ENCODE assay signal across 12 cellular contexts in genomic region chr11:78318733-78319132, GRCh38.
DNase-seq lines count a peak whose midpoint lies in the region; ATAC-seq and TF ChIP-seq lines count a peak whose summit lies in the region.
"Had no signal": no experiment of that assay in that cellular context is flagged by ENCODE, and none has a peak within 500 bp of the region (broad histone marks: within the 10 kb centered on the region; RNA-seq: fewer than 3 reads in every experiment).

No MANE protein-coding gene starts in this region.

- DNase-seq in heart right ventricle (no peak), right atrium auricular region (ENCODE audit: low spot score) (no peak), coronary artery (ENCODE audit: low spot score) (no peak), progenitor cell of endocrine pancreas (ENCODE audit: low spot score, unreplicated experiment) (no peak), activated gamma-delta T cell treated with Interleukin-2 at 50 U/mL for 16 hours (no peak)
- DNase-seq in activated T-cell treated with anti-CD3 and anti-CD28 coated beads, Interleukin-2, amount 50 U/mL, for 72 hours = no peak
- DNase-seq: NCI-H1105; stimulated activated CD4-positive, alpha-beta T cell treated with anti-CD3 and anti-CD28 coated beads, Interleukin-4, amount 100 ng/mL, for 1 hour; thyroid gland had no signal

- H3K27ac ChIP-seq in heart right ventricle = peak overlapping the region in 6 of 10 donors; percentile 8 to 44 (median 36)
- H3K27ac ChIP-seq in right atrium auricular region = peak overlapping the region in 1 of 2 donors; percentile 30
- H3K27ac ChIP-seq in coronary artery = peak overlapping the region; percentile 12 to 42
- H3K27ac ChIP-seq in urinary bladder (ENCODE audit: low read depth) = peak overlapping the region; percentile 44
- H3K27ac ChIP-seq: cardiac muscle cell, thyroid gland had no signal

- peak in 4 of 8 donors; percentile 19 to 30 (median 26) for ATAC-seq in heart right ventricle
- ATAC-seq in activated T-cell treated with anti-CD3 and anti-CD28 coated beads, Interleukin-2, amount 50 U/mL, for 72 hours (replicated peaks in 1 of 2) = no peak

- H3K27me3 ChIP-seq in heart right ventricle (no peaks in the 10 kb centered on the region), right atrium auricular region (no peaks in the 10 kb centered on the region)
- H3K27me3 ChIP-seq: cardiac muscle cell, thyroid gland had no signal

- H3K4me3 Mint-ChIP-seq in nephron (peak overlapping the region in 2 of 3 experiments; percentile 10 to 62), progenitor cell of endocrine pancreas (ENCODE audit: low read depth) (no peak overlapping the region)
- H3K4me3 Mint-ChIP-seq in activated T-cell treated with anti-CD3 and anti-CD28 coated beads, Interleukin-2, amount 50 U/mL, for 72 hours = no peak overlapping the region

- TF ChIP-seq CTCF in heart right ventricle (IDR thresholded peaks at IDR 0.05) (no peak), right atrium auricular region (IDR thresholded peaks at IDR 0.05) (no peak), coronary artery (IDR thresholded peaks at IDR 0.05) (no peak), nephron (IDR thresholded peaks at IDR 0.05; ENCODE audit: unreplicated experiment in 3 of 3) (no peak), progenitor cell of endocrine pancreas (IDR thresholded peaks at IDR 0.05; ENCODE audit: unreplicated experiment) (no peak)

- H3K27me3 Mint-ChIP-seq in nephron (ENCODE audit: low read depth) (no peaks in the 10 kb centered on the region), progenitor cell of endocrine pancreas (no peaks in the 10 kb centered on the region)
- H3K27me3 Mint-ChIP-seq in activated T-cell treated with anti-CD3 and anti-CD28 coated beads, Interleukin-2, amount 50 U/mL, for 72 hours (ENCODE audit: low read depth) = no peaks in the 10 kb centered on the region

- H3K4me1 Mint-ChIP-seq in nephron = peaks cover 65% of the 10 kb centered on the region
- peaks cover 1% of the 10 kb centered on the region for H3K4me1 Mint-ChIP-seq in progenitor cell of endocrine pancreas (ENCODE audit: low read depth)
- H3K4me1 Mint-ChIP-seq in activated T-cell treated with anti-CD3 and anti-CD28 coated beads, Interleukin-2, amount 50 U/mL, for 72 hours (ENCODE audit: low read depth) = peaks cover 71% of the 10 kb centered on the region

- 48 to 54% methylated on average over 5 of the region's 5 CpGs for WGBS in heart right ventricle, 2 donors
- WGBS in urinary bladder = 43% methylated on average over 5 of the region's 5 CpGs

- H3K9me3 ChIP-seq in heart right ventricle (no peaks in the 10 kb centered on the region), right atrium auricular region (no peaks in the 10 kb centered on the region)
- H3K9me3 ChIP-seq: thyroid gland had no signal

- H3K4me1 ChIP-seq in heart right ventricle = peaks cover 19 to 53% (median 48%) of the 10 kb centered on the region in 9 donors
- peaks cover 0 to 50% of the 10 kb centered on the region in 2 donors for H3K4me1 ChIP-seq in right atrium auricular region
- peaks cover under 1% of the 10 kb centered on the region for H3K4me1 ChIP-seq in urinary bladder (ENCODE audit: insufficient read depth)

- no peaks in the 10 kb centered on the region for H3K36me3 Mint-ChIP-seq in nephron (ENCODE audit: low read depth)
- H3K36me3 Mint-ChIP-seq in progenitor cell of endocrine pancreas (ENCODE audit: insufficient read depth) = peaks cover 6% of the 10 kb centered on the region
- peaks cover 0 to 5% of the 10 kb centered on the region in 2 donors for H3K36me3 Mint-ChIP-seq in activated T-cell treated with anti-CD3 and anti-CD28 coated beads, Interleukin-2, amount 50 U/mL, for 72 hours (ENCODE audit: insufficient read depth in 2 of 2)

- intact Hi-C loops in heart right ventricle (cut with DNase I) = loop anchor here in 3 of 10 donors (5.0 to 10.0 kb wide), 2 partner anchors 96 to 99 kb away; partner anchors contain the start of gene GAB2 (in 3 of the 3)

- H3K9me3 Mint-ChIP-seq in nephron (peaks cover 7% of the 10 kb centered on the region), progenitor cell of endocrine pancreas (ENCODE audit: low read depth) (peaks cover 5% of the 10 kb centered on the region)
- H3K9me3 Mint-ChIP-seq in activated T-cell treated with anti-CD3 and anti-CD28 coated beads, Interleukin-2, amount 50 U/mL, for 72 hours = no peaks in the 10 kb centered on the region

- H3K36me3 ChIP-seq in heart right ventricle (no peaks in the 10 kb centered on the region), right atrium auricular region (no peaks in the 10 kb centered on the region), urinary bladder (ENCODE audit: insufficient read depth) (no peaks in the 10 kb centered on the region)
- H3K36me3 ChIP-seq: cardiac muscle cell, thyroid gland had no signal

- H3K4me3 ChIP-seq in heart right ventricle (no peak overlapping the region), right atrium auricular region (no peak overlapping the region), coronary artery (no peak overlapping the region), urinary bladder (ENCODE audit: low read depth, low read length) (no peak overlapping the region)
- H3K4me3 ChIP-seq: cardiac muscle cell, thyroid gland had no signal

- H3K27ac Mint-ChIP-seq in nephron (peak overlapping the region; percentile 68 to 92 (median 81)), progenitor cell of endocrine pancreas (no peak overlapping the region)
- no peak overlapping the region for H3K27ac Mint-ChIP-seq in activated T-cell treated with anti-CD3 and anti-CD28 coated beads, Interleukin-2, amount 50 U/mL, for 72 hours

Comparison
In these comparisons a context has a peak if more than half of its experiments do, and no peak if none do; other contexts are left out.
1. H3K27ac Mint-ChIP-seq: peak in nephron (3 of 3); none in progenitor cell of endocrine pancreas (single experiment) and activated T-cell treated with anti-CD3 and anti-CD28 coated beads, Interleukin-2, amount 50 U/mL, for 72 hours (single experiment).
2. H3K4me3 Mint-ChIP-seq: peak in nephron (2 of 3); none in progenitor cell of endocrine pancreas (single experiment) and activated T-cell treated with anti-CD3 and anti-CD28 coated beads, Interleukin-2, amount 50 U/mL, for 72 hours (0 of 2).